8 cellular contexts compared by ENCODE assay signal in the genomic region with DNA sequence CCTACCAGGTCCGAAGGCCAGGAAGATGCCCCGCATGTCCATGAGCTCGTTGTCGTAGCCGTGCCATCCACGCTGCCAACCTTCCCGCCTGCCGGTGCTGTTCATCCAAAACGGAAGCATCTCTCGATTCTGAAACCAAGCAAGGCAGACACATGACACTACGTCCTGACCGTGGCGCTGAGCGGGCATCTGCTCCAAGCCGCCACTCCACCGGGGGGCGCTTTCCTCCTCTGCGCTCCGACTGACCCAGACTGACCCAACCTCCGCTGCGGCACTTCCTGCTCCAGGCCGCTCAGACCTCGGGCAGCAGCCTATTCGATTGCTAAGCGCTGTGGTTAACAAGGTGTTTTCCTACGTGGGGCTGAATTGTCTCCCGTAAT.
DNase-seq lines count a peak whose midpoint lies in the region; ATAC-seq and TF ChIP-seq lines count a peak whose summit lies in the region.

No MANE protein-coding gene starts in this region.

- TF ChIP-seq POLR2A in lower leg skin (IDR thresholded peaks at IDR 0.05) (no peak), stomach (IDR thresholded peaks at IDR 0.05) (no peak)

- H3K36me3 ChIP-seq in mammary epithelial cell (ENCODE audit: insufficient read depth, low read length) (no peaks in the 10 kb centered on the region), stomach (no peaks in the 10 kb centered on the region)

- H3K27ac ChIP-seq in mammary epithelial cell (ENCODE audit: insufficient read depth, low read depth, low read length) (no peak overlapping the region), stomach (peak overlapping the region in 1 of 5 donors; percentile 22)

- intact Hi-C loops in mammary epithelial cell (cut with micrococcal nuclease): no loop called here
- intact Hi-C loops in lower leg skin (cut with DNase I; ENCODE audit: low total_unique reads): no loop called here
- intact Hi-C loops in stomach (cut with DNase I; ENCODE audit: low total_unique reads): no loop called here

- peak; percentile 51 for ATAC-seq in HG03039 (IDR thresholded peaks at IDR 0.05; ENCODE audit: unreplicated experiment)

- no peaks in the 10 kb centered on the region for H3K27me3 ChIP-seq in mammary epithelial cell (ENCODE audit: insufficient read depth, low read length)
- no peaks in the 10 kb centered on the region for H3K27me3 ChIP-seq in stomach

- TF ChIP-seq CTCF in GM10266 (IDR thresholded peaks at IDR 0.05; ENCODE audit: control insufficient read depth, insufficient read depth, low read depth, missing control alignments) (peak; percentile 26), mammary epithelial cell (conservative IDR thresholded peaks at IDR 0.05 in 1 of 2, IDR thresholded peaks at IDR 0.05 in 1 of 2; ENCODE audit: extremely low read depth in 1 of 2, insufficient read depth in 1 of 2, low read depth in 1 of 2, low read length in 2 of 2) (peak in 1 of 2 donors; percentile 6), lower leg skin (IDR thresholded peaks at IDR 0.05) (no peak), stomach (IDR thresholded peaks at IDR 0.05) (peak in 1 of 7 experiments; percentile 20)

- no peaks in the 10 kb centered on the region for H4K20me1 ChIP-seq in mammary epithelial cell (ENCODE audit: insufficient read depth, low read length)

- H3K4me2 ChIP-seq in mammary epithelial cell (ENCODE audit: insufficient read depth, low read depth, low read length): peak overlapping the region; percentile 66

- H3K9me3 ChIP-seq in mammary epithelial cell (replicated peaks; ENCODE audit: insufficient read depth, low read length) (no peaks in the 10 kb centered on the region), stomach (no peaks in the 10 kb centered on the region)

- H3K79me2 ChIP-seq in mammary epithelial cell (ENCODE audit: insufficient read depth, low read length): no peaks in the 10 kb centered on the region

- no peak for DNase-seq in GM10266 (ENCODE audit: extremely low spot score)
- peak; percentile 25 for DNase-seq in mammary epithelial cell
- peak; percentile 34 to 90 for DNase-seq in lower leg skin (ENCODE audit: low spot score in 2 of 2)
- peak; percentile 37 for DNase-seq in stomach
- DNase-seq in mesenteric fat pad (ENCODE audit: low spot score): no peak
- DNase-seq in NCI-H2081 treated with DMSO at 0.1 percent for 48 hours (lab: John Stamatoyannopoulos, UW): no peak
- no peak for DNase-seq in NCI-H2227 treated with DMSO at 0.1 percent for 48 hours (lab: John Stamatoyannopoulos, UW)

- no TSS peak for BruUV-seq in mammary epithelial cell (replicated peaks; lab: Mats Ljungman, UMichigan)

- TF ChIP-seq EP300 in stomach (IDR thresholded peaks at IDR 0.05): no peak

- no peak overlapping the region for H3K9ac ChIP-seq in mammary epithelial cell (ENCODE audit: insufficient read depth, low read length)

- H3K4me1 ChIP-seq in mammary epithelial cell (ENCODE audit: insufficient read depth, low read length): peaks cover 5% of the 10 kb centered on the region
- H3K4me1 ChIP-seq in stomach: peaks cover 0 to 17% (median 2%) of the 10 kb centered on the region in 4 donors

- CTCF ChIA-PET in mammary epithelial cell (lab: Charles Lee; ENCODE audit: low non-redundant PET): no interaction called here

- in situ Hi-C loops in mammary epithelial cell (cut with MboI; ENCODE audit: low sequenced_read_pairs in 2 of 2): no loop called here

- 20% methylated on average over 6 of the region's 27 CpGs for WGBS in mammary epithelial cell (ENCODE audit: low coverage, missing lambda C conversion rate)
- WGBS in lower leg skin, 2 donors: 28 to 30% methylated on average over 19 to 27 of the region's 27 CpGs
- WGBS in stomach, 5 donors: 49 to 66% (median 55%) methylated on average over 23 to 27 of the region's 27 CpGs

- H3K4me3 ChIP-seq in mammary epithelial cell (replicated peaks in 1 of 3; ENCODE audit: insufficient read depth in 1 of 3, low read depth in 2 of 3, low read length in 3 of 3): peak overlapping the region in 2 of 3 experiments; percentile 20 to 30
- H3K4me3 ChIP-seq in lower leg skin (ENCODE audit: low read depth, poor library complexity, severe bottlenecking): no peak overlapping the region
- peak overlapping the region in 3 of 4 donors; percentile 21 to 39 (median 28) for H3K4me3 ChIP-seq in stomach

- H2AFZ ChIP-seq in mammary epithelial cell (ENCODE audit: low read depth, low read length): peak overlapping the region; percentile 71

- dilution Hi-C loops in mammary epithelial cell (cut with HindIII; ENCODE audit: low sequenced_read_pairs): no loop called here

Comparison
In these comparisons a context has a peak if more than half of its experiments do, and no peak if none do; other contexts are left out.
1. DNase-seq: peak in mammary epithelial cell (single experiment), lower leg skin (2 of 2) and stomach (single experiment); none in GM10266 (single experiment), mesenteric fat pad (single experiment), NCI-H2081 treated with DMSO at 0.1 percent for 48 hours (single experiment) and NCI-H2227 treated with DMSO at 0.1 percent for 48 hours (single experiment).